In the genomic region with DNA sequence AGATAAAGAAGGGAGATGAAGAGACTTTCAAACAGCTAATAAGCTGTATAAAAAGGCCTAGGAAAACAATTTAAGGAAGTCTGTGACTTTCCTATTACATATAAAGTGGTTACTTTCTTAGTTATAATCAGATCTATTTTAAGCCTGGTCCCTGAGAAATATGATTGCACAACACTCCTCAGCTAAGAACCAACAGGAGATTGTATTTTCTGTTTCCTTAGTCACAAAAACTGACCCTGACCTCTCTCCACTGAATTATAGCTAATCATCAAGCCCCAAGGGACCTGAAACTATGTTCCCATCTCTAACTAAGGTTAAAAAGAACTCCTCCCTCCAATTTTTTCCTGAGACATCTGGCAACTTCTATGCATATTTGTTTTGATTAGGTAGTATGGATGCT, we compare ENCODE assay signal across 9 cellular contexts.
DNase-seq lines count a peak whose midpoint lies in the region; ATAC-seq and TF ChIP-seq lines count a peak whose summit lies in the region.
"Had no signal": no experiment of that assay in that cellular context is flagged by ENCODE, and none has a peak within 500 bp of the region (broad histone marks: within the 10 kb centered on the region; RNA-seq: fewer than 3 reads in every experiment).

No MANE protein-coding gene starts in this region.

- ATAC-seq in GM19023 (IDR thresholded peaks at IDR 0.05; ENCODE audit: unreplicated experiment) (no peak), HG03571 (IDR thresholded peaks at IDR 0.05; ENCODE audit: unreplicated experiment) (no peak)
- no peak for ATAC-seq in stimulated activated naive CD8-positive, alpha-beta T cell treated with anti-CD3 and anti-CD28 coated beads, Interleukin-15, Interleukin-2, amounts not matched to agents 100 U/mL and 50 U/mL, for 24 hours

- DNase-seq in EL (peak; percentile 81), SIG-M5 treated with dmso at 0.1 percent for 504 hours (lab: John Stamatoyannopoulos, UW; ENCODE audit: unreplicated experiment) (peak; percentile 64), fibroblast of the aortic adventitia (ENCODE audit: low read depth) (peak; percentile 96), renal cortical epithelial cell (ENCODE audit: low read depth) (peak; percentile 82)
- DNase-seq in stimulated activated naive CD4-positive, alpha-beta T cell (lab: John Stamatoyannopoulos, UW), result no peak
- DNase-seq in stimulated activated naive CD8-positive, alpha-beta T cell treated with anti-CD3 and anti-CD28 coated beads, Interleukin-15, Interleukin-2, amounts not matched to agents 100 U/mL and 50 U/mL, for 24 hours, result no peak
- DNase-seq: NCI-H774 had no signal

- TF ChIP-seq CTCF in fibroblast of the aortic adventitia (IDR thresholded peaks at IDR 0.05; ENCODE audit: insufficient read depth, low read length), result no peak

- no peak overlapping the region for H3K4me3 ChIP-seq in fibroblast of the aortic adventitia (ENCODE audit: low read depth, low read length)

Comparison
In these comparisons a context has a peak if more than half of its experiments do, and no peak if none do; other contexts are left out.
1. DNase-seq: peak in EL (single experiment), SIG-M5 treated with dmso at 0.1 percent for 504 hours (single experiment), fibroblast of the aortic adventitia (single experiment) and renal cortical epithelial cell (single experiment); none in stimulated activated naive CD4-positive, alpha-beta T cell (0 of 6) and stimulated activated naive CD8-positive, alpha-beta T cell treated with anti-CD3 and anti-CD28 coated beads, Interleukin-15, Interleukin-2, amounts not matched to agents 100 U/mL and 50 U/mL, for 24 hours (single experiment).